In the genomic region with DNA sequence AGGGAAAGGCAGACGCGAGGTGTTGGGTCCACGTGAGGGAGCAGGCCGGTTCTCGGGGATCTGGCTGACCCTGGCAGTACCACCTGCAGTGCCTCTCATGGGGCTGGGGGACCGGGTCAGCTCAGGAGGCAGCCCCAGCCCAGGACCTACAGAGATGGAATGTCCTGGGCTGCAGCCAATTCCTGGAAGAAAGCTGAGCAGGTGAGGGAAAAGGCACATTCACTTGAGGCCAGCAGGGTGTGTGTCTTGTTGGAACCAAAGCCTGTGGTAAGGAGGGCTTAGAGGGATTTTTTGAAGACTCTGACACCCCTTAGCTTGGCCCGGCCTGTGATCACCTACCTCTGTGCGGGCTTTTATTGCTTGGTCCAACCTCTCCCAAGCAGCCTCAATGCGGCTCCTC, we compare ENCODE assay signal across 26 cellular contexts.
"Had no signal": no experiment of that assay in that cellular context is flagged by ENCODE, and none has a peak within 500 bp of the region (broad histone marks: within the 10 kb centered on the region; RNA-seq: fewer than 3 reads in every experiment).

No MANE protein-coding gene starts in this region.

- H3K27me3 Mint-ChIP-seq: naive thymus-derived CD4-positive, alpha-beta T cell had no signal

- H3K27ac Mint-ChIP-seq: dendritic cell treated with granulocyte-macrophage colony-stimulating factor and Interleukin-4, amounts not matched to agents 40 ng/mL and 50 ng/mL, for 4 days; endodermal cell; nephron had no signal

- H3K36me3 ChIP-seq: colonic mucosa, esophagus muscularis mucosa, gastroesophageal sphincter, heart left ventricle, ovary, tibial nerve, upper lobe of left lung had no signal

- H3K36me3 Mint-ChIP-seq: naive thymus-derived CD4-positive, alpha-beta T cell had no signal

- H3K27me3 ChIP-seq: colonic mucosa, hepatocyte, ovary, testis, upper lobe of left lung had no signal

- H3K27ac ChIP-seq: colonic mucosa, esophagus muscularis mucosa, foreskin keratinocyte, gastroesophageal sphincter, heart left ventricle, hepatocyte, ovary, testis, tibial nerve, upper lobe of left lung had no signal

- H3K9me3 ChIP-seq: colonic mucosa, esophagus muscularis mucosa, gastroesophageal sphincter, heart left ventricle, ovary, testis, tibial nerve, upper lobe of left lung had no signal

- H3K4me3 Mint-ChIP-seq: dendritic cell treated with granulocyte-macrophage colony-stimulating factor and Interleukin-4, amounts not matched to agents 40 ng/mL and 50 ng/mL, for 4 days; endodermal cell; naive thymus-derived CD4-positive, alpha-beta T cell; nephron had no signal

- H3K9me3 Mint-ChIP-seq: dendritic cell treated with granulocyte-macrophage colony-stimulating factor and Interleukin-4, amounts not matched to agents 40 ng/mL and 50 ng/mL, for 4 days; endodermal cell; naive thymus-derived CD4-positive, alpha-beta T cell; nephron had no signal

- H3K4me1 ChIP-seq: colonic mucosa, esophagus muscularis mucosa, gastroesophageal sphincter, heart left ventricle, tibial nerve had no signal

- DNase-seq: colonic mucosa; effector CD8-positive, alpha-beta T cell; endodermal cell; foreskin keratinocyte; heart left ventricle; kidney; mesenchymal stem cell; midbrain; naive thymus-derived CD4-positive, alpha-beta T cell; occipital lobe; ovary; stimulated activated CD4-positive, alpha-beta T cell treated with anti-CD3 and anti-CD28 coated beads, Interleukin-12 subunit alpha, Interleukin-12 subunit beta, amount 100 ng/mL, for 4 hours; stimulated activated CD4-positive, alpha-beta T cell treated with anti-CD3 and anti-CD28 coated beads, Interleukin-1b, Interleukin-23, amount 100 ng/mL, for 48 hours; stimulated activated CD4-positive, alpha-beta T cell treated with anti-CD3 and anti-CD28 coated beads, Interleukin-4, amount 100 ng/mL, for 1 hour; stimulated activated CD8-positive, alpha-beta memory T cell treated with anti-CD3 and anti-CD28 coated beads, Interleukin-4, amount 100 ng/mL, for 48 hours; stimulated activated naive CD4-positive, alpha-beta T cell treated with Interleukin-2 at 50 U/mL for 16 hours; testis had no signal

- H3K4me3 ChIP-seq: colonic mucosa, esophagus muscularis mucosa, gastroesophageal sphincter, heart left ventricle, hepatocyte, lung, ovary, smooth muscle cell, testis, tibial nerve, upper lobe of left lung had no signal
